Comparison of ENCODE assay signal across 7 cellular contexts in genomic region chr4:40316333-40316781, GRCh38. TPM values are rescaled to one million over a fixed set of nuclear protein-coding genes. Genes with fewer than 3 reads are reported as not detected.
DNase-seq lines count a peak whose midpoint lies in the region; ATAC-seq, FAIRE-seq and TF ChIP-seq lines count a peak whose summit lies in the region.

No MANE protein-coding gene starts in this region.

- TF ChIP-seq EP300 in GM12878 (IDR thresholded peaks at IDR 0.05; ENCODE audit: borderline replicate concordance in 1 of 2, control insufficient read depth in 1 of 2, low read depth in 2 of 2, low read length in 2 of 2) = peak; percentile 49 to 87; a peak in 3 of 4 replicates

- SMC1A ChIA-PET in GM12878 (lab: Charles Lee; ENCODE audit: uncharacterized antibody, unreplicated experiment) = interaction anchor here (0.8 to 3.5 kb wide), 35 partner anchors 9 to 524 kb away, joined by 3 to 58 read pairs (median 5); partner anchors contain the start of gene N4BP2

- H3K79me2 ChIP-seq in KMS-11 (ENCODE audit: insufficient read depth, low read depth) = no peaks in the 10 kb centered on the region
- peaks cover 2% of the 10 kb centered on the region; the same call in 1 of the 2 replicates for H3K79me2 ChIP-seq in GM12878 (ENCODE audit: control insufficient read depth, insufficient read depth, low read length)

- RAD21 ChIA-PET in GM12878 (lab: Charles Lee; ENCODE audit: unreplicated experiment) = interaction anchor here (0.8 to 5.0 kb wide), 30 partner anchors 10 to 419 kb away, joined by 3 to 85 read pairs (median 8); partner anchors contain the start of genes N4BP2 and RHOH

- H3K27ac ChIP-seq in KMS-11 (peak overlapping the region; percentile 47), GM12878 (ENCODE audit: control insufficient read depth, insufficient read depth) (peak overlapping the region; percentile 75), vagina (peak overlapping the region; percentile 85)

- H4K20me1 ChIP-seq in KMS-11 (ENCODE audit: insufficient read depth) (no peaks in the 10 kb centered on the region), GM12878 (ENCODE audit: control insufficient read depth, insufficient read depth) (no peaks in the 10 kb centered on the region)

- no peak for TF ChIP-seq POLR2A in GM12878 (IDR thresholded peaks at IDR 0.05; ENCODE audit: low read depth, low read length)
- no peak for TF ChIP-seq POLR2A in vagina (IDR thresholded peaks at IDR 0.05)

- no peak for TF ChIP-seq RAD21 in GM12878 (IDR thresholded peaks at IDR 0.05; ENCODE audit: insufficient read depth, low read depth, low read length)

- in situ Hi-C loops in GM12878 (cut with MboI) = no loop called here

- no peak for TF ChIP-seq CTCF in KMS-11 (conservative IDR thresholded peaks at IDR 0.05; ENCODE audit: low read depth, low read length)
- no peak for TF ChIP-seq CTCF in GM12878 (IDR thresholded peaks at IDR 0.05 in 2 of 3, conservative IDR thresholded peaks at IDR 0.05 in 1 of 3; ENCODE audit: control insufficient read depth in 2 of 3, extremely low read depth in 1 of 3, insufficient read depth in 1 of 3, low read depth in 3 of 3, low read length in 3 of 3)
- no peak for TF ChIP-seq CTCF in vagina (IDR thresholded peaks at IDR 0.05)
- no peak for TF ChIP-seq CTCF in GM20000 (IDR thresholded peaks at IDR 0.05; ENCODE audit: extremely low read depth, missing control alignments)

- ATAC-seq in GM18868 (IDR thresholded peaks at IDR 0.05; ENCODE audit: unreplicated experiment) (peak; percentile 44), GM12878 (peak; percentile 66), memory B cell (ENCODE audit: low read depth) (peak; percentile 32)

- POLR2A ChIA-PET in GM12878 (lab: Charles Lee) = interaction anchor here (0.7 to 2.1 kb wide), 13 partner anchors 9 to 258 kb away, joined by 3 to 14 read pairs (median 6); partner anchors contain the start of gene RHOH

- no peaks in the 10 kb centered on the region for H3K9me3 ChIP-seq in GM12878 (replicated peaks; ENCODE audit: control insufficient read depth, insufficient read depth, low read length)
- no peaks in the 10 kb centered on the region for H3K9me3 ChIP-seq in vagina

- peaks cover 17% of the 10 kb centered on the region for H3K4me1 ChIP-seq in KMS-11 (ENCODE audit: low read depth, poor library complexity, severe bottlenecking)
- peaks cover 12% of the 10 kb centered on the region for H3K4me1 ChIP-seq in GM12878 (ENCODE audit: control insufficient read depth, insufficient read depth, low read length)
- peaks cover 12% of the 10 kb centered on the region for H3K4me1 ChIP-seq in vagina

- H2AFZ ChIP-seq in KMS-11 (ENCODE audit: low read depth) (peak overlapping the region; percentile 66), GM12878 (ENCODE audit: control insufficient read depth, low read depth, low read length) (peak overlapping the region; percentile 99; the same call in 1 of the 2 replicates)

- H3K36me3 Mint-ChIP-seq in memory B cell = no peaks in the 10 kb centered on the region

- H3K36me3 ChIP-seq in KMS-11 (ENCODE audit: insufficient read depth) (no peaks in the 10 kb centered on the region), GM12878 (ENCODE audit: control insufficient read depth in 2 of 2, insufficient read depth in 2 of 2, low read length in 1 of 2) (no peaks in the 10 kb centered on the region), vagina (no peaks in the 10 kb centered on the region)

- peak overlapping the region; percentile 79 for H3K27ac Mint-ChIP-seq in memory B cell

- H3K4me3 ChIP-seq in KMS-11 (IDR thresholded peaks at IDR 0.05; ENCODE audit: insufficient read depth, low read depth, low read length) (no peak overlapping the region), GM12878 (peak overlapping the region; percentile 62), vagina (peak overlapping the region in 1 of 2 donors; percentile 25)

- H3K27me3 ChIP-seq in KMS-11 (ENCODE audit: insufficient read depth, low read depth) (no peaks in the 10 kb centered on the region), GM12878 (replicated peaks in 1 of 2; ENCODE audit: control insufficient read depth in 2 of 2, insufficient read depth in 2 of 2, low read length in 1 of 2) (no peaks in the 10 kb centered on the region), vagina (no peaks in the 10 kb centered on the region)

- H3K4me1 Mint-ChIP-seq in memory B cell = peaks cover 9% of the 10 kb centered on the region

- H3K4me2 ChIP-seq in KMS-11 (peak overlapping the region; percentile 76), GM12878 (ENCODE audit: control insufficient read depth, insufficient read depth) (peak overlapping the region; percentile 60)

- no peaks in the 10 kb centered on the region for H3K27me3 Mint-ChIP-seq in memory B cell

- H3K4me3 Mint-ChIP-seq in memory B cell = peak overlapping the region; percentile 78

- CTCF ChIA-PET in GM12878 (lab: Yijun Ruan, JAX) = interaction anchor here (0.9 to 4.7 kb wide), 31 partner anchors 10 to 858 kb away, joined by 3 to 66 read pairs (median 4); partner anchors contain the start of genes N4BP2 and RPL9

- H3K9ac ChIP-seq in KMS-11 = peak overlapping the region; percentile 46; the same call in 1 of the 2 replicates
- H3K9ac ChIP-seq in GM12878 (ENCODE audit: control insufficient read depth, insufficient read depth, low read length) = peak overlapping the region; percentile 50

- no peaks in the 10 kb centered on the region for H3K9me3 Mint-ChIP-seq in memory B cell

- FAIRE-seq in GM12878 (lab: Jason Lieb, UNC) = peak; percentile 13

- intact Hi-C loops in GM12878 (cut with micrococcal nuclease; ENCODE audit: unreplicated experiment) (loop anchor here (2.0 to 5.0 kb wide), 2 partner anchors 260 to 401 kb away; partner anchors contain the start of gene N4BP2), vagina (cut with DNase I) (loop anchor here (10.0 kb wide), 1 partner anchor 262 kb away; the partner anchor contains the start of gene N4BP2)

- 0% methylated on average over 3 of the region's 3 CpGs for WGBS in GM12878 (ENCODE audit: insufficient coverage, insufficient replicate concordance, low lambda C conversion rate, missing lambda C conversion rate)

- no TSS peak for BruUV-seq in GM12878 (replicated peaks; lab: Mats Ljungman, UMichigan)

- DNase-seq in GM12878 (ENCODE audit: low read depth, low spot score) (peak; percentile 74), memory B cell (ENCODE audit: low spot score in 2 of 2) (no peak), vagina (ENCODE audit: extremely low spot score in 2 of 2) (no peak), NCI-H146 treated with DMSO at 0.1 percent for 48 hours (lab: John Stamatoyannopoulos, UW; ENCODE audit: unreplicated experiment) (no peak), GM20000 (ENCODE audit: low spot score) (no peak)

TF ChIP-seq in GM12878, 131 proteins besides CTCF, POLR2A, EP300 and RAD21 (continues in another document):
- TF ChIP-seq EZH2 (IDR thresholded peaks at IDR 0.05; ENCODE audit: borderline replicate concordance, control insufficient read depth, low read depth, low read length) (no peak), HDGF (IDR thresholded peaks at IDR 0.05) (0 out of 2 replicates have a peak, but pooled peaks have one; percentile 57), POLR2AphosphoS2 (IDR thresholded peaks at IDR 0.05; ENCODE audit: low read depth, low read length) (no peak), CREM (IDR thresholded peaks at IDR 0.05; ENCODE audit: low read depth) (peak; percentile 57), ZBTB40 (IDR thresholded peaks at IDR 0.05; ENCODE audit: borderline replicate concordance) (no peak)

RNA-seq across cellular contexts. Expression of gene CHRNA9, which starts 18.8 kb away (rescaled TPM):
- 1.5 TPM in 1 of 2 replicates, not detected in the other for total RNA-seq in GM12878 (2013; cell fraction: nucleolus; rRNA removed)
- total RNA-seq in GM12878 (2014; rRNA removed) = 0.05 TPM in 1 of 2 replicates, not detected in the other
- total RNA-seq in GM12878 (2014; rRNA removed; fragmentation: Illumina TruSeq; extraction: Trizol) = not detected in 2 replicates
- not detected in 2 replicates for total RNA-seq in GM12878 (2021)
- polyA plus RNA-seq in GM12878 (2011; ENCODE audit: low read depth) = not detected
- 0.08 and 0.55 TPM in 2 replicates for polyA plus RNA-seq in GM12878 (2011; rRNA removed)
- polyA plus RNA-seq in GM12878 (2011; cell fraction: cytosol; rRNA removed) = 0.04 and 0.15 TPM in 2 replicates
- polyA plus RNA-seq in GM12878 (2011; cell fraction: nucleus; rRNA removed) = 0.18 TPM in 1 of 2 replicates, not detected in the other
- polyA plus RNA-seq in GM12878 (2012) = not detected in 2 replicates
- polyA plus RNA-seq in GM12878 (2014; fragmentation: Illumina TruSeq; extraction: Trizol) = not detected in 2 replicates
- not detected for polyA plus RNA-seq in GM12878 (2014; fragmentation: Nextera tagmentation; extraction: Ambion mirVana)
- polyA plus RNA-seq in GM12878 (2014; rRNA removed) = 0.05 TPM in 1 of 2 replicates, not detected in the other
- under 1 TPM in 1 of 2 experiments, not detected in 1; 0.09 TPM for polyA plus RNA-seq in GM12878 (2016; fragmentation: Nextera tagmentation; extraction: Ambion mirVana)
- polyA minus RNA-seq in GM12878 (2011; rRNA and poly(A)+ RNA removed) = not detected in 2 replicates
- polyA minus RNA-seq in GM12878 (2011; cell fraction: cytosol; rRNA and poly(A)+ RNA removed) = not detected in 2 replicates
- polyA minus RNA-seq in GM12878 (2011; cell fraction: nucleus; rRNA and poly(A)+ RNA removed) = 0.29 TPM in 1 of 2 replicates, not detected in the other
- total RNA-seq in vagina = not detected
